Comparison of ENCODE assay signal across 1 cellular context in genomic region chr14:55127491-55127951, GRCh38.
TF ChIP-seq lines count a peak whose summit lies in the region.

No MANE protein-coding gene starts in this region.

TF ChIP-seq in SK-N-SH, 30 proteins besides CTCF, POLR2A, EP300 and RAD21 (continued from another document):
- TF ChIP-seq SIN3A (IDR thresholded peaks at IDR 0.05; ENCODE audit: borderline replicate concordance, low read depth, low read length) (no peak), YY1 (IDR thresholded peaks at IDR 0.05; ENCODE audit: low read depth) (no peak), RCOR1 (IDR thresholded peaks at IDR 0.05; ENCODE audit: low read length) (no peak), POLR2AphosphoS5 (IDR thresholded peaks at IDR 0.05; ENCODE audit: low read depth, low read length) (no peak), TEAD4 (IDR thresholded peaks at IDR 0.05; ENCODE audit: borderline replicate concordance, insufficient read depth) (no peak)
- TF ChIP-seq, protein P1, sequence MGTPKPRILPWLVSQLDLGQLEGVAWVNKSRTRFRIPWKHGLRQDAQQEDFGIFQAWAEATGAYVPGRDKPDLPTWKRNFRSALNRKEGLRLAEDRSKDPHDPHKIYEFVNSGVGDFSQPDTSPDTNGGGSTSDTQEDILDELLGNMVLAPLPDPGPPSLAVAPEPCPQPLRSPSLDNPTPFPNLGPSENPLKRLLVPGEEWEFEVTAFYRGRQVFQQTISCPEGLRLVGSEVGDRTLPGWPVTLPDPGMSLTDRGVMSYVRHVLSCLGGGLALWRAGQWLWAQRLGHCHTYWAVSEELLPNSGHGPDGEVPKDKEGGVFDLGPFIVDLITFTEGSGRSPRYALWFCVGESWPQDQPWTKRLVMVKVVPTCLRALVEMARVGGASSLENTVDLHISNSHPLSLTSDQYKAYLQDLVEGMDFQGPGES (IDR thresholded peaks at IDR 0.05; ENCODE audit: low read depth, low read length) = no peak
